ENCODE assay signal across 24 cellular contexts in genomic region chr1:58031416-58031815, GRCh38.
"Had no signal": no experiment of that assay in that cellular context is flagged by ENCODE, and none has a peak within 500 bp of the region (broad histone marks: within the 10 kb centered on the region; RNA-seq: fewer than 3 reads in every experiment).

No MANE protein-coding gene starts in this region.

- H3K27ac ChIP-seq: adrenal gland, ascending aorta, esophagus muscularis mucosa, neutrophil, ovary, prostate gland, transverse colon, uterus had no signal

- H3K4me3 ChIP-seq: adrenal gland, ascending aorta, esophagus muscularis mucosa, ovary, prostate gland, transverse colon, uterus had no signal

- FAIRE-seq: frontal cortex, islet of Langerhans had no signal

- H3K9me3 ChIP-seq: adrenal gland, ascending aorta, esophagus muscularis mucosa, neutrophil, ovary, prostate gland, transverse colon, uterus had no signal

- DNase-seq: activated CD4-positive, alpha-beta memory T cell treated with anti-CD3 and anti-CD28 coated beads, Interleukin-2, amount 10 ng/mL, durations not matched to agents 7 days and 5 days; activated CD4-positive, alpha-beta T cell treated with anti-CD3 and anti-CD28 coated beads, Interleukin-2, amount 10 ng/mL, durations not matched to agents 24 days and 14 days; activated gamma-delta T cell treated with Interleukin-2 at 50 U/mL for 16 hours; activated T-cell treated with anti-CD3 and anti-CD28 coated beads, Interleukin-2, amount 50 U/mL, for 1 hour; adrenal gland; central memory CD4-positive, alpha-beta T cell; effector memory CD4-positive, alpha-beta T cell; glutamatergic neuron; hippocampal formation; ovary; stimulated activated CD4-positive, alpha-beta T cell treated with anti-CD3 and anti-CD28 coated beads, Interleukin-2, amount 100 ng/mL, for 48 hours; stimulated activated CD8-positive, alpha-beta memory T cell treated with anti-CD3 and anti-CD28 coated beads, Interleukin-4, amount 100 ng/mL, for 48 hours; stimulated activated naive B cell treated with anti-CD40 and anti-IgM and Interleukin-4, amounts not matched to agents 10 μg/mL and 1 μg/mL and 100 μg/mL, for 72 hours; T-helper 17 cell; transverse colon; uterus had no signal

- H3K36me3 ChIP-seq: adrenal gland, ascending aorta, esophagus muscularis mucosa, neutrophil, ovary, prostate gland, transverse colon, uterus had no signal

- H3K27me3 ChIP-seq: adrenal gland, ascending aorta, esophagus muscularis mucosa, ovary, transverse colon, uterus had no signal

- ATAC-seq: activated CD4-positive, CD25-positive, alpha-beta regulatory T cell treated with anti-CD3 and anti-CD28 coated beads, Interleukin-2, amount 50 U/mL, for 24 hours; natural killer cell treated with Interleukin-12 subunit alpha and Interleukin-12 subunit beta and Interleukin-15 and Interleukin-18, amount 100 ng/mL, for 72 hours; stimulated activated naive B cell treated with anti-CD40 and anti-IgM and Interleukin-4, amounts not matched to agents 10 μg/mL and 1 μg/mL and 100 μg/mL, for 72 hours; T-helper 17 cell had no signal

- H3K4me1 ChIP-seq: adrenal gland, ascending aorta, esophagus muscularis mucosa, prostate gland, transverse colon, uterus had no signal
